36 cellular contexts compared by ENCODE assay signal in the genomic region with DNA sequence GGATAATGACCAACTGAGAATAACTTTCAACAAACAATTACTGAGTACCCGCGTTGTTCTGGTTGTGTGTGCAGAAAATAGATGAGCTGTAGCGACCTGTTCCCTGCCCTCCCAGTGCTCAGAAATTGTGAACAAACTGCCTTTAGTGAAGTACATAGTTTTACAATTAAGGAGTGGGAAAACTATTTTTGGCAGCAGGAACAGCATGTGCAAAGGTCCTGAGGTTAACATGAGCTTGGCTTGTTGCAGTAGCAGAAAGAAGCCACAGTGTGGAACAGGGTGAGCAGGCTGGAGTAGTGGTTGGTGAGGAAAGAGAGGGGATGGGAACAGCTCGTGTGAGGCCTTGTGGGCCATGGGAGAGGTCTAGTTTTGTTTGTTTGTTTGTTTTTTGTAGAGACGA. TPM values are rescaled to one million over a fixed set of nuclear protein-coding genes. Genes with fewer than 3 reads are reported as not detected.
"Had no signal": no experiment of that assay in that cellular context is flagged by ENCODE, and none has a peak within 500 bp of the region (broad histone marks: within the 10 kb centered on the region; RNA-seq: fewer than 3 reads in every experiment).

No MANE protein-coding gene starts in this region.

- ATAC-seq: foreskin keratinocyte; heart right ventricle; left cardiac atrium; left lung; mucosa of descending colon; naive thymus-derived CD4-positive, alpha-beta T cell; right cardiac atrium; stimulated activated naive B cell treated with anti-CD40 and anti-IgM and Interleukin-4, amounts not matched to agents 10 μg/mL and 1 μg/mL and 100 μg/mL, for 72 hours had no signal

- H3K36me3 Mint-ChIP-seq: mesothelial cell of epicardium; neural progenitor cell; stimulated activated naive B cell treated with anti-CD40 and anti-IgM and Interleukin-4, amounts not matched to agents 10 μg/mL and 1 μg/mL and 100 μg/mL, for 72 hours had no signal

- H3K9me3 ChIP-seq: colonic mucosa, esophagus muscularis mucosa, heart right ventricle, left lung, mucosa of descending colon, prostate gland, sigmoid colon, thoracic aorta, tibial nerve, upper lobe of left lung had no signal

- H3K27ac Mint-ChIP-seq: dendritic cell treated with granulocyte-macrophage colony-stimulating factor and Interleukin-4, amounts not matched to agents 40 ng/mL and 50 ng/mL, for 4 days; endodermal cell; mesothelial cell of epicardium; naive thymus-derived CD4-positive, alpha-beta T cell; nephron; neural progenitor cell; stimulated activated naive B cell treated with anti-CD40 and anti-IgM and Interleukin-4, amounts not matched to agents 10 μg/mL and 1 μg/mL and 100 μg/mL, for 72 hours; stimulated activated naive CD8-positive, alpha-beta T cell treated with anti-CD3 and anti-CD28 coated beads, Interleukin-15, Interleukin-2, amounts not matched to agents 100 ng/mL and 50 ng/mL, for 24 hours had no signal

- H3K27me3 Mint-ChIP-seq: stimulated activated naive CD8-positive, alpha-beta T cell treated with anti-CD3 and anti-CD28 coated beads, Interleukin-15, Interleukin-2, amounts not matched to agents 100 ng/mL and 50 ng/mL, for 24 hours had no signal

- H3K4me1 Mint-ChIP-seq: endodermal cell, mesothelial cell of epicardium, nephron, neural progenitor cell had no signal

- H3K4me1 ChIP-seq: colonic mucosa, esophagus muscularis mucosa, foreskin keratinocyte, heart right ventricle, left lung, neural progenitor cell, prostate gland, sigmoid colon, spleen, tibial nerve, upper lobe of left lung had no signal

- H3K4me3 Mint-ChIP-seq: dendritic cell treated with granulocyte-macrophage colony-stimulating factor and Interleukin-4, amounts not matched to agents 40 ng/mL and 50 ng/mL, for 4 days; endodermal cell; mesothelial cell of epicardium; naive thymus-derived CD4-positive, alpha-beta T cell; nephron; neural progenitor cell; stimulated activated naive B cell treated with anti-CD40 and anti-IgM and Interleukin-4, amounts not matched to agents 10 μg/mL and 1 μg/mL and 100 μg/mL, for 72 hours; stimulated activated naive CD8-positive, alpha-beta T cell treated with anti-CD3 and anti-CD28 coated beads, Interleukin-15, Interleukin-2, amounts not matched to agents 100 ng/mL and 50 ng/mL, for 24 hours had no signal

- DNase-seq: colonic mucosa; effector CD8-positive, alpha-beta T cell; endodermal cell; foreskin keratinocyte; glutamatergic neuron; heart right ventricle; hippocampal formation; left cardiac atrium; left lung; mesenchymal stem cell; mucosa of descending colon; naive thymus-derived CD4-positive, alpha-beta T cell; right cardiac atrium; sigmoid colon; spleen; stimulated activated naive B cell treated with anti-CD40 and anti-IgM and Interleukin-4, amounts not matched to agents 10 μg/mL and 1 μg/mL and 100 μg/mL, for 72 hours; upper lobe of left lung had no signal

- H3K9me3 Mint-ChIP-seq: dendritic cell treated with granulocyte-macrophage colony-stimulating factor and Interleukin-4, amounts not matched to agents 40 ng/mL and 50 ng/mL, for 4 days; endodermal cell; mesothelial cell of epicardium; nephron; neural progenitor cell; stimulated activated naive CD8-positive, alpha-beta T cell treated with anti-CD3 and anti-CD28 coated beads, Interleukin-15, Interleukin-2, amounts not matched to agents 100 ng/mL and 50 ng/mL, for 24 hours had no signal

- H3K27me3 ChIP-seq: colonic mucosa, foreskin keratinocyte, heart right ventricle, left lung, neural progenitor cell, sigmoid colon, spleen, tibial nerve, upper lobe of left lung had no signal

- H3K9ac ChIP-seq: neural progenitor cell had no signal

- H3K36me3 ChIP-seq: colonic mucosa, esophagus muscularis mucosa, heart right ventricle, left lung, neural progenitor cell, prostate gland, sigmoid colon, spleen, thoracic aorta, tibial nerve, upper lobe of left lung had no signal

- H3K4me3 ChIP-seq: colonic mucosa, esophagus muscularis mucosa, heart right ventricle, left lung, mucosa of descending colon, neural progenitor cell, prostate gland, sigmoid colon, skin epidermis, spleen, thoracic aorta, tibial nerve, upper lobe of left lung had no signal

- H3K27ac ChIP-seq: colonic mucosa, esophagus muscularis mucosa, foreskin keratinocyte, heart right ventricle, left lung, neural progenitor cell, prostate gland, sigmoid colon, skin epidermis, spleen, thoracic aorta, tibial nerve, upper lobe of left lung had no signal

- FAIRE-seq: endothelial cell of umbilical vein, islet of Langerhans, urothelium cell line had no signal

- H3K4me2 ChIP-seq: neural progenitor cell had no signal

- H2AFZ ChIP-seq: neural progenitor cell had no signal

RNA-seq across cellular contexts. Expression of gene RYR1, which starts 16.0 kb away (rescaled TPM):
- total RNA-seq: lung microvascular endothelial cell had no signal
- polyA plus RNA-seq: naive thymus-derived CD4-positive, alpha-beta T cell had no signal

RNA-seq across cellular contexts. Expression of gene RASGRP4, which starts 23.5 kb away (rescaled TPM):
- total RNA-seq: endothelial cell of umbilical vein, epithelial cell of proximal tubule, fibroblast of lung, foreskin keratinocyte, kidney epithelial cell, lung microvascular endothelial cell, osteocyte, renal cortical epithelial cell had no signal
- polyA plus RNA-seq: endothelial cell of umbilical vein, fibroblast of lung, foreskin keratinocyte had no signal
